Comparison of ENCODE assay signal across 23 cellular contexts in the genomic region with DNA sequence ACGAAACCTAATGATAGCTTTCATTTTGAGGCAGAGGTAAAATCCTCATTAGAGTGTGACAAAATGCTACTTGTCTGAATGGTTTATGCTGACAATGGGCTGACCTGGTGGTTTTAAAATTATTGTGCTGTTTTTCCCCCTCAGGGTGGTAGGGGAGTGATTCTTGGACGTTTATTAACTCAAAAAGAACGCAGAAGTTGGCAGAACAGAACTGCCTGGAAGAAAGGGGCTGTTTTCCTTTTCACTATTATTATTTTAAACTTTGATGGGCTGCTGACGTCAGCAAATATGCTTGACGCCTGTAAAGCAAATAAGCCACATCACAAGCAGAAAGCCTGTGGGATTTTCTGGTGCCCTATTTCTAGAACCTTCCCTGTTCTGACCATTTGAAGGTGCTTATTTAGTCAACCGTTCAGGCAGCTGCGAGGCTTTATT. TPM values are rescaled to one million over a fixed set of nuclear protein-coding genes. Genes with fewer than 3 reads are reported as not detected.
DNase-seq lines count a peak whose midpoint lies in the region; ATAC-seq and TF ChIP-seq lines count a peak whose summit lies in the region.
"Had no signal": no experiment of that assay in that cellular context is flagged by ENCODE, and none has a peak within 500 bp of the region (broad histone marks: within the 10 kb centered on the region; RNA-seq: fewer than 3 reads in every experiment).

No MANE protein-coding gene starts in this region.

- H3K36me3 Mint-ChIP-seq in endothelial cell (ENCODE audit: low read depth, unreplicated experiment) = no peaks in the 10 kb centered on the region
- H3K36me3 Mint-ChIP-seq: CD8-positive, alpha-beta memory T cell; naive thymus-derived CD8-positive, alpha-beta T cell; stimulated activated memory B cell treated with anti-CD40 and anti-IgM and Interleukin-4, amounts not matched to agents 10 μg/mL and 1 μg/mL and 100 μg/mL, for 72 hours had no signal

- H3K9me3 Mint-ChIP-seq in endothelial cell (ENCODE audit: unreplicated experiment) = no peaks in the 10 kb centered on the region
- H3K9me3 Mint-ChIP-seq: naive thymus-derived CD8-positive, alpha-beta T cell; stimulated activated memory B cell treated with anti-CD40 and anti-IgM and Interleukin-4, amounts not matched to agents 10 μg/mL and 1 μg/mL and 100 μg/mL, for 72 hours had no signal

- peak overlapping the region; percentile 89 for H3K4me2 ChIP-seq in hepatocyte

- H3K27ac ChIP-seq in hepatocyte = peak overlapping the region; percentile 17
- H3K27ac ChIP-seq: dorsolateral prefrontal cortex, SK-N-MC had no signal

- no peak overlapping the region for H2AFZ ChIP-seq in hepatocyte

- H3K4me1 Mint-ChIP-seq in endothelial cell (ENCODE audit: unreplicated experiment) = peaks cover 15% of the 10 kb centered on the region
- H3K4me1 Mint-ChIP-seq: stimulated activated memory B cell treated with anti-CD40 and anti-IgM and Interleukin-4, amounts not matched to agents 10 μg/mL and 1 μg/mL and 100 μg/mL, for 72 hours had no signal

- no peak overlapping the region for H3K4me3 ChIP-seq in hepatocyte
- H3K4me3 ChIP-seq: SK-N-MC, thyroid gland had no signal

- peak; percentile 76 for DNase-seq in NCI-H2227 (lab: John Stamatoyannopoulos, UW; ENCODE audit: unreplicated experiment)
- no peak for DNase-seq in hepatocyte (ENCODE audit: low spot score)
- peak; percentile 17 for DNase-seq in retina
- no peak for DNase-seq in C1 segment of cervical spinal cord (lab: John Stamatoyannopoulos, UW)
- DNase-seq in endothelial cell (ENCODE audit: low spot score) = no peak
- DNase-seq in DMS53 treated with DMSO at 0.1 percent for 48 hours (lab: John Stamatoyannopoulos, UW; ENCODE audit: unreplicated experiment) = no peak
- DNase-seq: activated CD4-positive, alpha-beta T cell treated with anti-CD3 and anti-CD28 coated beads, Interleukin-2, amount 50 U/mL, for 48 hours; activated gamma-delta T cell treated with Interleukin-2 at 50 U/mL for 16 hours; caudate nucleus; CD8-positive, alpha-beta memory T cell; dorsolateral prefrontal cortex; hypothalamus; KG1; naive thymus-derived CD8-positive, alpha-beta T cell; NCI-H187 treated with DMSO at 0.1 percent for 48 hours; NCI-H446 treated with DMSO at 0.1 percent for 48 hours; posterior cingulate gyrus; stimulated activated CD4-positive, alpha-beta T cell treated with anti-CD3 and anti-CD28 coated beads, Interleukin-1b, Interleukin-23, amount 100 ng/mL, for 48 hours had no signal

- 52% methylated on average over 7 of the region's 7 CpGs for WGBS in hepatocyte (ENCODE audit: low lambda C conversion rate, missing lambda C conversion rate)

- H3K4me1 ChIP-seq in hepatocyte (ENCODE audit: insufficient read depth) = peaks cover 14% of the 10 kb centered on the region

- no peaks in the 10 kb centered on the region for H3K9me3 ChIP-seq in hepatocyte (ENCODE audit: low read depth)
- H3K9me3 ChIP-seq: thyroid gland had no signal

- no peaks in the 10 kb centered on the region for H3K36me3 ChIP-seq in hepatocyte (replicated peaks; ENCODE audit: insufficient read depth, low read depth)
- H3K36me3 ChIP-seq: thyroid gland had no signal

- TF ChIP-seq CTCF in hepatocyte (IDR thresholded peaks at IDR 0.05; ENCODE audit: poor library complexity) = no peak
- no peak for TF ChIP-seq CTCF in endothelial cell (IDR thresholded peaks at IDR 0.05; ENCODE audit: unreplicated experiment)

- H3K27ac Mint-ChIP-seq in endothelial cell (ENCODE audit: unreplicated experiment) = no peak overlapping the region
- H3K27ac Mint-ChIP-seq: CD8-positive, alpha-beta memory T cell; naive thymus-derived CD8-positive, alpha-beta T cell; stimulated activated memory B cell treated with anti-CD40 and anti-IgM and Interleukin-4, amounts not matched to agents 10 μg/mL and 1 μg/mL and 100 μg/mL, for 72 hours had no signal

- H3K4me3 Mint-ChIP-seq in endothelial cell (ENCODE audit: unreplicated experiment) = no peak overlapping the region
- H3K4me3 Mint-ChIP-seq: CD8-positive, alpha-beta memory T cell; naive thymus-derived CD8-positive, alpha-beta T cell; stimulated activated memory B cell treated with anti-CD40 and anti-IgM and Interleukin-4, amounts not matched to agents 10 μg/mL and 1 μg/mL and 100 μg/mL, for 72 hours had no signal

- H3K27me3 ChIP-seq in hepatocyte = peaks cover 49% of the 10 kb centered on the region
- H3K27me3 ChIP-seq: thyroid gland had no signal

- H3K27me3 Mint-ChIP-seq in endothelial cell (ENCODE audit: unreplicated experiment) = peaks cover 3% of the 10 kb centered on the region

- H4K20me1 ChIP-seq in hepatocyte (ENCODE audit: insufficient read depth, poor library complexity, severe bottlenecking) = no peaks in the 10 kb centered on the region

- peak; percentile 53 for ATAC-seq in GM18868 (IDR thresholded peaks at IDR 0.05; ENCODE audit: unreplicated experiment)
- ATAC-seq: naive thymus-derived CD8-positive, alpha-beta T cell; stimulated activated memory B cell treated with anti-CD40 and anti-IgM and Interleukin-4, amounts not matched to agents 10 μg/mL and 1 μg/mL and 100 μg/mL, for 72 hours had no signal

- peaks cover 10% of the 10 kb centered on the region for H3K79me2 ChIP-seq in hepatocyte

- H3K9me2 ChIP-seq in hepatocyte (replicated peaks; ENCODE audit: insufficient read depth) = no peaks in the 10 kb centered on the region

RNA-seq across cellular contexts. Expression of gene RASSF10, which starts 4.0 kb away (rescaled TPM):
- 9.5 and 9.6 TPM in 2 replicates for total RNA-seq in hepatocyte
- 0.17 and 0.53 TPM in 2 replicates for polyA plus RNA-seq in hepatocyte
- total RNA-seq in endothelial cell (ENCODE audit: unreplicated experiment) = 17.5 TPM
- total RNA-seq: CD8-positive, alpha-beta memory T cell; naive thymus-derived CD8-positive, alpha-beta T cell; T-helper 2 cell treated with Interferon-gamma antibody and Interleukin-4, amounts not matched to agents 100 ng/mL and 5 ng/mL, for 36 hours had no signal
- polyA plus RNA-seq: CD8-positive, alpha-beta memory T cell; naive thymus-derived CD8-positive, alpha-beta T cell had no signal

Comparison
In these comparisons a context has a peak if more than half of its experiments do, and no peak if none do; other contexts are left out.
1. DNase-seq: peak in NCI-H2227 (single experiment) and retina (single experiment); none in hepatocyte (single experiment), C1 segment of cervical spinal cord (0 of 14), endothelial cell (single experiment) and DMS53 treated with DMSO at 0.1 percent for 48 hours (single experiment).